ENCODE assay signal across 13 cellular contexts in genomic region chr10:49139866-49140195, GRCh38. TPM values are rescaled to one million over a fixed set of nuclear protein-coding genes. Genes with fewer than 3 reads are reported as not detected.
DNase-seq lines count a peak whose midpoint lies in the region; ATAC-seq, FAIRE-seq and TF ChIP-seq lines count a peak whose summit lies in the region.
"Had no signal": no experiment of that assay in that cellular context is flagged by ENCODE, and none has a peak within 500 bp of the region (broad histone marks: within the 10 kb centered on the region; RNA-seq: fewer than 3 reads in every experiment).

No MANE protein-coding gene starts in this region.

- CTCF ChIA-PET in naive thymus-derived CD4-positive, alpha-beta T cell (lab: Charles Lee), result no interaction called here
- CTCF ChIA-PET in HepG2 (lab: Yijun Ruan, JAX; ENCODE audit: low intra/inter-chr PET ratio, low total read pairs), result no interaction called here

- H3K4me3 Mint-ChIP-seq in naive thymus-derived CD4-positive, alpha-beta T cell, result no peak overlapping the region
- H3K4me3 Mint-ChIP-seq: mesothelial cell of epicardium, type B pancreatic cell had no signal

- no peak overlapping the region for H3K4me3 ChIP-seq in AG09309 (ENCODE audit: control insufficient read depth, low read depth, low read length)
- no peak overlapping the region for H3K4me3 ChIP-seq in cardiac fibroblast (replicated peaks in 1 of 2; ENCODE audit: low read depth in 2 of 2, low read length in 2 of 2)
- H3K4me3 ChIP-seq in naive thymus-derived CD4-positive, alpha-beta T cell (ENCODE audit: low read length), result no peak overlapping the region
- no peak overlapping the region for H3K4me3 ChIP-seq in HepG2 (replicated peaks in 1 of 3; ENCODE audit: insufficient read depth in 1 of 3, low read depth in 2 of 3, low read length in 3 of 3)

- no peak overlapping the region for H3K27ac ChIP-seq in naive thymus-derived CD4-positive, alpha-beta T cell (ENCODE audit: low read depth, low read length)
- H3K27ac ChIP-seq in HepG2 (ENCODE audit: extremely low read length, insufficient read depth, low read length), result no peak overlapping the region

- DNase-seq in AG09309 (ENCODE audit: low read depth), result peak; percentile 82
- DNase-seq in HPDE6-E6E7 (ENCODE audit: extremely low spot score), result peak; percentile 23
- peak; percentile 43 to 94 for DNase-seq in cardiac fibroblast (ENCODE audit: low read depth in 2 of 2)
- no peak for DNase-seq in naive thymus-derived CD4-positive, alpha-beta T cell
- no peak for DNase-seq in COLO668 (lab: John Stamatoyannopoulos, UW; ENCODE audit: unreplicated experiment)
- no peak for DNase-seq in HepG2 (ENCODE audit: low spot score)
- no peak for DNase-seq in COLO829 (ENCODE audit: low spot score)
- no peak for DNase-seq in GM12891 (ENCODE audit: insufficient read length, low spot score)
- DNase-seq: activated naive CD4-positive, alpha-beta T cell treated with anti-CD3 and anti-CD28 coated beads, Interleukin-2, amount 50 U/mL, for 16 hours; DND-41; stimulated activated CD4-positive, alpha-beta T cell treated with anti-CD3 and anti-CD28 coated beads, Interleukin-2, amount 100 ng/mL, for 48 hours had no signal

- TF ChIP-seq CTCF in AG09309 (IDR thresholded peaks at IDR 0.05; ENCODE audit: control insufficient read depth, insufficient read depth, low read depth, low read length, missing control alignments) (no peak), cardiac fibroblast (IDR thresholded peaks at IDR 0.05; ENCODE audit: low read depth, low read length) (no peak), HepG2 (CRISPR knock-in tag; IDR thresholded peaks at IDR 0.05) (no peak)

- in situ Hi-C loops in HepG2 (cut with HindIII; ENCODE audit: extremely low pct_ligation_motif_present, low pct_unique_long_range_greater_than_20kb), result no loop called here

- WGBS in HepG2 (ENCODE audit: low lambda C conversion rate), result 0% methylated on average over 4 of the region's 4 CpGs

- no peak overlapping the region for H3K9ac ChIP-seq in HepG2 (ENCODE audit: insufficient read depth, low read depth, low read length)

- no TSS peak for BruUV-seq in HepG2 (replicated peaks; lab: Mats Ljungman, UMichigan)

- peaks cover 0 to 7% (median 0%) of the 10 kb centered on the region in 11 donors for H3K9me3 Mint-ChIP-seq in naive thymus-derived CD4-positive, alpha-beta T cell

- H3K4me1 Mint-ChIP-seq in naive thymus-derived CD4-positive, alpha-beta T cell, result peaks cover 0 to 8% (median 0%) of the 10 kb centered on the region in 7 donors
- H3K4me1 Mint-ChIP-seq: mesothelial cell of epicardium had no signal

- no peak overlapping the region for H2AFZ ChIP-seq in HepG2 (ENCODE audit: low read length)

- peak; percentile 31 for ATAC-seq in naive thymus-derived CD4-positive, alpha-beta T cell
- ATAC-seq in HepG2, result no peak

- no peaks in the 10 kb centered on the region for H3K79me2 ChIP-seq in HepG2 (ENCODE audit: insufficient read depth, low read length)

- H4K20me1 ChIP-seq in HepG2 (ENCODE audit: insufficient read depth, low read length), result no peaks in the 10 kb centered on the region

- H3K27me3 Mint-ChIP-seq in naive thymus-derived CD4-positive, alpha-beta T cell, result peaks cover 5 to 22% (median 10%) of the 10 kb centered on the region in 5 donors

- intact Hi-C loops in naive thymus-derived CD4-positive, alpha-beta T cell (cut with micrococcal nuclease), result no loop called here
- intact Hi-C loops in HepG2 (cut with micrococcal nuclease; ENCODE audit: unreplicated experiment), result no loop called here

- H3K36me3 Mint-ChIP-seq in naive thymus-derived CD4-positive, alpha-beta T cell, result no peaks in the 10 kb centered on the region
- H3K36me3 Mint-ChIP-seq: mesothelial cell of epicardium, type B pancreatic cell had no signal

- POLR2A ChIA-PET in naive thymus-derived CD4-positive, alpha-beta T cell (lab: Charles Lee), result no interaction called here
- POLR2A ChIA-PET in HepG2 (lab: Yijun Ruan, JAX), result no interaction called here

- no peaks in the 10 kb centered on the region for H3K9me3 ChIP-seq in naive thymus-derived CD4-positive, alpha-beta T cell (ENCODE audit: control insufficient read depth in 2 of 3, low read length in 3 of 3)
- no peaks in the 10 kb centered on the region for H3K9me3 ChIP-seq in HepG2 (ENCODE audit: low read length)

- no peak for TF ChIP-seq RAD21 in HepG2 (CRISPR knock-in tag; IDR thresholded peaks at IDR 0.05)

- FAIRE-seq in HepG2 (lab: Jason Lieb, UNC) (no peak), GM12891 (lab: Jason Lieb, UNC) (no peak)

- no peaks in the 10 kb centered on the region for H3K36me3 ChIP-seq in naive thymus-derived CD4-positive, alpha-beta T cell (ENCODE audit: control insufficient read depth in 2 of 3, insufficient read depth in 3 of 3, low read length in 3 of 3)
- H3K36me3 ChIP-seq in HepG2 (replicated peaks in 1 of 2; ENCODE audit: control insufficient read depth in 1 of 2, insufficient read depth in 2 of 2, low read length in 2 of 2), result no peaks in the 10 kb centered on the region

- H3K4me1 ChIP-seq in naive thymus-derived CD4-positive, alpha-beta T cell (ENCODE audit: control insufficient read depth in 2 of 2, insufficient read depth in 2 of 2, low read length in 2 of 2), result no peaks in the 10 kb centered on the region
- H3K4me1 ChIP-seq in HepG2 (ENCODE audit: insufficient read depth, low read length), result no peaks in the 10 kb centered on the region

- H3K4me2 ChIP-seq in HepG2 (ENCODE audit: low read depth, low read length), result no peak overlapping the region

- TF ChIP-seq POLR2A in HepG2 (IDR thresholded peaks at IDR 0.05; ENCODE audit: insufficient read depth in 1 of 2, low read depth in 2 of 2, low read length in 2 of 2) (no peak), GM12891 (IDR thresholded peaks at IDR 0.05; ENCODE audit: low read depth, low read length) (no peak)

- peaks cover 0 to 3% of the 10 kb centered on the region in 2 donors for H3K27me3 ChIP-seq in naive thymus-derived CD4-positive, alpha-beta T cell (ENCODE audit: control insufficient read depth in 2 of 2, insufficient read depth in 2 of 2, low read length in 2 of 2)
- peaks cover 0 to 1% of the 10 kb centered on the region in 2 experiments; a peak in 2 of 5 replicates for H3K27me3 ChIP-seq in HepG2 (ENCODE audit: control insufficient read depth in 1 of 2, insufficient read depth in 2 of 2, low read length in 2 of 2)

- no peak overlapping the region for H3K27ac Mint-ChIP-seq in naive thymus-derived CD4-positive, alpha-beta T cell
- H3K27ac Mint-ChIP-seq: mesothelial cell of epicardium, type B pancreatic cell had no signal

- TF ChIP-seq EP300 in HepG2 (IDR thresholded peaks at IDR 0.05; ENCODE audit: low read depth in 2 of 2, low read length in 2 of 2), result no peak
- no peak for TF ChIP-seq EP300 in HepG2 (CRISPR knock-in tag; IDR thresholded peaks at IDR 0.05; ENCODE audit: borderline replicate concordance)

RNA-seq across cellular contexts. Expression of gene FAM170B, which starts 6.0 kb away (rescaled TPM):
- total RNA-seq in naive thymus-derived CD4-positive, alpha-beta T cell, result under 1 TPM in 1 of 5 experiments, not detected in 4; 0.15 TPM
- polyA plus RNA-seq in naive thymus-derived CD4-positive, alpha-beta T cell, result not detected
- total RNA-seq in HepG2 (2016; rRNA removed; fragmentation: Illumina TruSeq; extraction: Trizol), result not detected in 2 replicates
- not detected in 2 replicates for total RNA-seq in HepG2 (2016; cell fraction: cytosol; rRNA removed; fragmentation: Illumina TruSeq; extraction: Trizol; ENCODE audit: low read depth)
- not detected in 2 replicates for total RNA-seq in HepG2 (2016; cell fraction: insoluble cytoplasmic fraction; rRNA removed; fragmentation: Illumina TruSeq; extraction: Trizol)
- total RNA-seq in HepG2 (2016; cell fraction: membrane; rRNA removed; fragmentation: Illumina TruSeq; extraction: Trizol), result not detected in 2 replicates
- not detected in 2 replicates for total RNA-seq in HepG2 (2016; cell fraction: nucleus; rRNA removed; fragmentation: Illumina TruSeq; extraction: Trizol)
- polyA plus RNA-seq in HepG2 (2011; rRNA removed), result not detected in 2 replicates
- not detected in 2 replicates for polyA plus RNA-seq in HepG2 (2011; cell fraction: cytosol; rRNA removed)
- not detected in 2 replicates for polyA plus RNA-seq in HepG2 (2011; cell fraction: nucleus; rRNA removed)
- not detected in 2 replicates for polyA plus RNA-seq in HepG2 (2012)
- polyA plus RNA-seq in HepG2 (2016; cell fraction: cytosol; fragmentation: Illumina TruSeq; extraction: Trizol; ENCODE audit: low read depth), result not detected in 2 replicates
- polyA plus RNA-seq in HepG2 (2016; cell fraction: insoluble cytoplasmic fraction; fragmentation: Illumina TruSeq; extraction: Trizol; ENCODE audit: low read depth), result not detected in 2 replicates
- polyA plus RNA-seq in HepG2 (2016; cell fraction: membrane; fragmentation: Illumina TruSeq; extraction: Trizol; ENCODE audit: low read depth), result not detected in 2 replicates
- not detected in 2 replicates for polyA plus RNA-seq in HepG2 (2016; cell fraction: nucleus; fragmentation: Illumina TruSeq; extraction: Trizol; ENCODE audit: insufficient read depth, low read depth)
- polyA minus RNA-seq in HepG2 (2011; rRNA and poly(A)+ RNA removed; ENCODE audit: low replicate concordance), result not detected in 2 replicates
- not detected in 2 replicates for polyA minus RNA-seq in HepG2 (2011; cell fraction: cytosol; rRNA and poly(A)+ RNA removed)
- not detected in 2 replicates for polyA minus RNA-seq in HepG2 (2011; cell fraction: nucleus; rRNA and poly(A)+ RNA removed)
- not detected for polyA plus RNA-seq in GM12891 (2012; ENCODE audit: low read depth, missing spikeins)
- total RNA-seq: mesothelial cell of epicardium had no signal

RNA-seq across cellular contexts. Expression of gene VSTM4, which starts 24.5 kb away (rescaled TPM):
- under 1 TPM in 1 of 5 experiments, not detected in 4; 0.12 TPM for total RNA-seq in naive thymus-derived CD4-positive, alpha-beta T cell
- polyA plus RNA-seq in naive thymus-derived CD4-positive, alpha-beta T cell, result not detected
- not detected in 2 replicates for total RNA-seq in HepG2 (2016; rRNA removed; fragmentation: Illumina TruSeq; extraction: Trizol)
- total RNA-seq in HepG2 (2016; cell fraction: cytosol; rRNA removed; fragmentation: Illumina TruSeq; extraction: Trizol; ENCODE audit: low read depth), result not detected in 2 replicates
- not detected in 2 replicates for total RNA-seq in HepG2 (2016; cell fraction: insoluble cytoplasmic fraction; rRNA removed; fragmentation: Illumina TruSeq; extraction: Trizol)
- total RNA-seq in HepG2 (2016; cell fraction: membrane; rRNA removed; fragmentation: Illumina TruSeq; extraction: Trizol), result not detected in 2 replicates
- total RNA-seq in HepG2 (2016; cell fraction: nucleus; rRNA removed; fragmentation: Illumina TruSeq; extraction: Trizol), result not detected in 2 replicates
- not detected in 2 replicates for polyA plus RNA-seq in HepG2 (2011; rRNA removed)
- not detected in 2 replicates for polyA plus RNA-seq in HepG2 (2011; cell fraction: cytosol; rRNA removed)
- polyA plus RNA-seq in HepG2 (2011; cell fraction: nucleus; rRNA removed), result not detected in 2 replicates
- polyA plus RNA-seq in HepG2 (2012), result not detected in 2 replicates
- polyA plus RNA-seq in HepG2 (2016; cell fraction: cytosol; fragmentation: Illumina TruSeq; extraction: Trizol; ENCODE audit: low read depth), result not detected in 2 replicates
- not detected in 2 replicates for polyA plus RNA-seq in HepG2 (2016; cell fraction: insoluble cytoplasmic fraction; fragmentation: Illumina TruSeq; extraction: Trizol; ENCODE audit: low read depth)
- not detected in 2 replicates for polyA plus RNA-seq in HepG2 (2016; cell fraction: membrane; fragmentation: Illumina TruSeq; extraction: Trizol; ENCODE audit: low read depth)
- not detected in 2 replicates for polyA plus RNA-seq in HepG2 (2016; cell fraction: nucleus; fragmentation: Illumina TruSeq; extraction: Trizol; ENCODE audit: insufficient read depth, low read depth)
- polyA minus RNA-seq in HepG2 (2011; rRNA and poly(A)+ RNA removed; ENCODE audit: low replicate concordance), result 0.04 TPM in 1 of 2 replicates, not detected in the other
- not detected in 2 replicates for polyA minus RNA-seq in HepG2 (2011; cell fraction: cytosol; rRNA and poly(A)+ RNA removed)
- polyA minus RNA-seq in HepG2 (2011; cell fraction: nucleus; rRNA and poly(A)+ RNA removed), result not detected in 2 replicates
- polyA plus RNA-seq in GM12891 (2012; ENCODE audit: low read depth, missing spikeins), result 0.06 TPM

RNA-seq across cellular contexts. Expression of gene TMEM273, which starts 48.4 kb away (rescaled TPM):
- 10 to 100 TPM in 2 of 5 experiments, 1 to 10 TPM in 3; 1.1 to 20.2 (median 1.8) TPM for total RNA-seq in naive thymus-derived CD4-positive, alpha-beta T cell
- under 1 TPM in 1 of 2 donors, not detected in 1; 0.26 TPM for polyA plus RNA-seq in naive thymus-derived CD4-positive, alpha-beta T cell
- not detected in 2 replicates for total RNA-seq in HepG2 (2016; rRNA removed; fragmentation: Illumina TruSeq; extraction: Trizol)
- not detected in 2 replicates for total RNA-seq in HepG2 (2016; cell fraction: cytosol; rRNA removed; fragmentation: Illumina TruSeq; extraction: Trizol; ENCODE audit: low read depth)
- not detected in 2 replicates for total RNA-seq in HepG2 (2016; cell fraction: insoluble cytoplasmic fraction; rRNA removed; fragmentation: Illumina TruSeq; extraction: Trizol)
- total RNA-seq in HepG2 (2016; cell fraction: membrane; rRNA removed; fragmentation: Illumina TruSeq; extraction: Trizol), result not detected in 2 replicates
- not detected in 2 replicates for total RNA-seq in HepG2 (2016; cell fraction: nucleus; rRNA removed; fragmentation: Illumina TruSeq; extraction: Trizol)
- not detected in 2 replicates for polyA plus RNA-seq in HepG2 (2011; rRNA removed)
- not detected in 2 replicates for polyA plus RNA-seq in HepG2 (2011; cell fraction: cytosol; rRNA removed)
- not detected in 2 replicates for polyA plus RNA-seq in HepG2 (2011; cell fraction: nucleus; rRNA removed)
- not detected in 2 replicates for polyA plus RNA-seq in HepG2 (2012)
- not detected in 2 replicates for polyA plus RNA-seq in HepG2 (2016; cell fraction: cytosol; fragmentation: Illumina TruSeq; extraction: Trizol; ENCODE audit: low read depth)
- polyA plus RNA-seq in HepG2 (2016; cell fraction: insoluble cytoplasmic fraction; fragmentation: Illumina TruSeq; extraction: Trizol; ENCODE audit: low read depth), result not detected in 2 replicates
- polyA plus RNA-seq in HepG2 (2016; cell fraction: membrane; fragmentation: Illumina TruSeq; extraction: Trizol; ENCODE audit: low read depth), result not detected in 2 replicates
- polyA plus RNA-seq in HepG2 (2016; cell fraction: nucleus; fragmentation: Illumina TruSeq; extraction: Trizol; ENCODE audit: insufficient read depth, low read depth), result not detected in 2 replicates
- polyA minus RNA-seq in HepG2 (2011; rRNA and poly(A)+ RNA removed; ENCODE audit: low replicate concordance), result not detected in 2 replicates
- not detected in 2 replicates for polyA minus RNA-seq in HepG2 (2011; cell fraction: cytosol; rRNA and poly(A)+ RNA removed)
- not detected in 2 replicates for polyA minus RNA-seq in HepG2 (2011; cell fraction: nucleus; rRNA and poly(A)+ RNA removed)
- 14.3 TPM for polyA plus RNA-seq in GM12891 (2012; ENCODE audit: low read depth, missing spikeins)
- total RNA-seq: mesothelial cell of epicardium had no signal

Comparison
In these comparisons a context has a peak if more than half of its experiments do, and no peak if none do; other contexts are left out.
1. DNase-seq: peak in AG09309 (single experiment), HPDE6-E6E7 (single experiment) and cardiac fibroblast (2 of 2); none in naive thymus-derived CD4-positive, alpha-beta T cell (0 of 9), COLO668 (single experiment), HepG2 (single experiment), COLO829 (single experiment) and GM12891 (single experiment).